ENCODE assay signal across 37 cellular contexts in the genomic region with DNA sequence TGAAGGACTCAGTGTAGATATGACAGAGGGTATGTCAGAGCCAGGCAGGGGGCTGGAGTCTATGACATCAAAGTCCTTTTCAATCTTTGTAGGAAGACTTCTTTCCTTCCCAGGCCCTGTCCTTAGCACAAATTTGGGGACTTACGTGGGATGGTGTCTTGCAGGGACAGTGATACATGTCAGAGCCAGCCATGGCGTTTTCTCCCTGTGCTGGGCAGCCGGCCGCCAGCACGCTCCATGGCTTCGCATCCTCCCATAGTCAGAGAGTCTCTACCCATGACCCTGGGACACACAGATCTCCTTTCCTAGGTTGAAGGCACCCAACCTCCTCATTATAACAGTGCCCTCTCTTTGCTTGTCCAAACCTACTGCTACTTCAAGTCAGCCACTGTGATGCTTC.
"Had no signal": no experiment of that assay in that cellular context is flagged by ENCODE, and none has a peak within 500 bp of the region (broad histone marks: within the 10 kb centered on the region; RNA-seq: fewer than 3 reads in every experiment).

No MANE protein-coding gene starts in this region.

- H3K27ac ChIP-seq: adrenal gland, body of pancreas, brain microvascular endothelial cell, breast epithelium had no signal

- H3K36me3 ChIP-seq: adrenal gland, brain microvascular endothelial cell, breast epithelium had no signal

- H3K9me3 Mint-ChIP-seq: activated B cell treated with CpG ODN at 0.5 μM for 24 hours; activated CD4-positive, alpha-beta memory T cell treated with anti-CD3 and anti-CD28 coated beads for 36 hours; activated CD4-positive, alpha-beta T cell treated with anti-CD3 and anti-CD28 coated beads, Interleukin-2, amount 10 ng/mL, durations not matched to agents 24 days and 14 days; activated CD8-positive, alpha-beta T cell treated with anti-CD3 and anti-CD28 coated beads for 36 hours; activated naive CD4-positive, alpha-beta T cell treated with anti-CD3 and anti-CD28 coated beads for 36 hours; activated naive CD8-positive, alpha-beta T cell treated with anti-CD3 and anti-CD28 coated beads for 36 hours; activated T-cell treated with anti-CD3 and anti-CD28 coated beads, Interleukin-2, amount 50 U/mL, for 4 hours; activated T-helper 1 cell treated with anti-CD3 and anti-CD28 coated beads, Interleukin-12 subunit alpha, Interleukin-12 subunit beta, Interleukin-2, Interleukin-4 antibody, amounts not matched to agents 30 ng/mL and 10 ng/mL and 1 ng/mL, durations not matched to agents 14 hours and 24 hours and 36 hours; central memory CD8-positive, alpha-beta T cell; T-helper 1 cell treated with Interleukin-12 subunit alpha and Interleukin-12 subunit beta and Interleukin-4 antibody, amounts not matched to agents 30 μg/mL and 1 μg/mL, for 36 hours; T-helper 2 cell treated with Interferon-gamma antibody and Interleukin-4, amounts not matched to agents 5 μg/mL and 100 μg/mL, for 36 hours had no signal

- H3K36me3 Mint-ChIP-seq: activated CD4-positive, alpha-beta memory T cell treated with anti-CD3 and anti-CD28 coated beads for 36 hours; activated naive CD4-positive, alpha-beta T cell treated with anti-CD3 and anti-CD28 coated beads, Interleukin-2, amount 50 U/mL, for 72 hours; activated naive CD8-positive, alpha-beta T cell treated with anti-CD3 and anti-CD28 coated beads for 36 hours had no signal

- H3K4me1 ChIP-seq: adrenal gland, body of pancreas, breast epithelium had no signal

- H3K4me3 Mint-ChIP-seq: activated B cell treated with CpG ODN at 0.5 μM for 24 hours; activated CD4-positive, alpha-beta memory T cell treated with anti-CD3 and anti-CD28 coated beads for 36 hours; activated CD4-positive, alpha-beta T cell treated with anti-CD3 and anti-CD28 coated beads, Interleukin-2, amount 10 ng/mL, durations not matched to agents 24 days and 14 days; activated CD8-positive, alpha-beta T cell treated with anti-CD3 and anti-CD28 coated beads for 36 hours; activated naive CD4-positive, alpha-beta T cell treated with anti-CD3 and anti-CD28 coated beads for 36 hours; activated naive CD8-positive, alpha-beta T cell treated with anti-CD3 and anti-CD28 coated beads for 36 hours; activated T-cell treated with anti-CD3 and anti-CD28 coated beads, Interleukin-2, amount 50 U/mL, for 4 hours; activated T-cell treated with anti-CD3 and anti-CD28 coated beads, Interleukin-2, amount 50 U/mL, for 72 hours; activated T-helper 1 cell treated with anti-CD3 and anti-CD28 coated beads, Interleukin-12 subunit alpha, Interleukin-12 subunit beta, Interleukin-2, Interleukin-4 antibody, amounts not matched to agents 30 ng/mL and 10 ng/mL and 1 ng/mL, durations not matched to agents 14 hours and 24 hours and 36 hours; activated T-helper 17 cell treated with anti-CD3 and anti-CD28 coated beads, Interleukin-2, amount 50 U/mL, for 72 hours; central memory CD8-positive, alpha-beta T cell; T-helper 1 cell treated with Interleukin-12 subunit alpha and Interleukin-12 subunit beta and Interleukin-4 antibody, amounts not matched to agents 30 μg/mL and 1 μg/mL, for 36 hours; T-helper 2 cell treated with Interferon-gamma antibody and Interleukin-4, amounts not matched to agents 5 μg/mL and 100 μg/mL, for 36 hours had no signal

- H3K27ac Mint-ChIP-seq: activated B cell treated with CpG ODN at 0.5 μM for 24 hours; activated CD4-positive, alpha-beta memory T cell treated with anti-CD3 and anti-CD28 coated beads for 36 hours; activated CD4-positive, alpha-beta T cell treated with anti-CD3 and anti-CD28 coated beads, Interleukin-2, amount 10 ng/mL, durations not matched to agents 24 days and 14 days; activated CD8-positive, alpha-beta T cell treated with anti-CD3 and anti-CD28 coated beads for 36 hours; activated naive CD4-positive, alpha-beta T cell treated with anti-CD3 and anti-CD28 coated beads for 36 hours; activated naive CD4-positive, alpha-beta T cell treated with anti-CD3 and anti-CD28 coated beads, Interleukin-2, amount 50 U/mL, for 72 hours; activated naive CD8-positive, alpha-beta T cell treated with anti-CD3 and anti-CD28 coated beads for 36 hours; activated T-cell treated with anti-CD3 and anti-CD28 coated beads, Interleukin-2, amount 50 U/mL, for 72 hours; activated T-helper 1 cell treated with anti-CD3 and anti-CD28 coated beads, Interleukin-12 subunit alpha, Interleukin-12 subunit beta, Interleukin-2, Interleukin-4 antibody, amounts not matched to agents 30 ng/mL and 10 ng/mL and 1 ng/mL, durations not matched to agents 14 hours and 24 hours and 36 hours; activated T-helper 17 cell treated with anti-CD3 and anti-CD28 coated beads, Interleukin-2, amount 50 U/mL, for 72 hours; T-helper 1 cell treated with Interleukin-12 subunit alpha and Interleukin-12 subunit beta and Interleukin-4 antibody, amounts not matched to agents 30 μg/mL and 1 μg/mL, for 36 hours; T-helper 2 cell treated with Interferon-gamma antibody and Interleukin-4, amounts not matched to agents 5 μg/mL and 100 μg/mL, for 36 hours had no signal

- FAIRE-seq: astrocyte, TTC549 had no signal

- H3K9me3 ChIP-seq: adrenal gland, body of pancreas, breast epithelium had no signal

- H3K27me3 ChIP-seq: body of pancreas, brain microvascular endothelial cell had no signal

- DNase-seq: activated B cell treated with CpG ODN at 0.5 μM for 24 hours; activated CD4-positive, alpha-beta memory T cell treated with anti-CD3 and anti-CD28 coated beads for 36 hours; activated CD4-positive, alpha-beta T cell treated with anti-CD3 and anti-CD28 coated beads for 4 hours; activated CD4-positive, alpha-beta T cell treated with anti-CD3 and anti-CD28 coated beads, Interleukin-2, amount 10 ng/mL, durations not matched to agents 24 days and 14 days; activated CD4-positive, alpha-beta T cell treated with anti-CD3 and anti-CD28 coated beads, Interleukin-2, amount 50 U/mL, for 1 hour; activated CD4-positive, alpha-beta T cell treated with anti-CD3 and anti-CD28 coated beads, Interleukin-2, amount 50 U/mL, for 4 hours; activated CD4-positive, CD25-positive, alpha-beta regulatory T cell treated with anti-CD3 and anti-CD28 coated beads, Interleukin-2, amount 50 U/mL, for 72 hours; activated CD8-positive, alpha-beta memory T cell treated with anti-CD3 and anti-CD28 coated beads, Interleukin-2, amount 50 U/mL, for 4 hours; activated CD8-positive, alpha-beta T cell treated with anti-CD3 and anti-CD28 coated beads for 36 hours; activated effector memory CD4-positive, alpha-beta T cell treated with anti-CD3 and anti-CD28 coated beads, Interleukin-2, amount 50 U/mL, for 16 hours; activated gamma-delta T cell treated with Interleukin-2 at 50 U/mL for 16 hours; activated naive CD4-positive, alpha-beta T cell; activated naive CD4-positive, alpha-beta T cell treated with anti-CD3 and anti-CD28 coated beads for 36 hours; activated naive CD4-positive, alpha-beta T cell treated with anti-CD3 and anti-CD28 coated beads, Interleukin-2, amount 50 U/mL, for 16 hours; activated naive CD8-positive, alpha-beta T cell treated with anti-CD3 and anti-CD28 coated beads for 36 hours; activated T-cell treated with anti-CD3 and anti-CD28 coated beads for 4 hours; activated T-cell treated with anti-CD3 and anti-CD28 coated beads, Interleukin-2, amount 50 U/mL, for 1 hour; activated T-cell treated with anti-CD3 and anti-CD28 coated beads, Interleukin-2, amount 50 U/mL, for 4 hours; activated T-cell treated with anti-CD3 and anti-CD28 coated beads, Interleukin-2, amount 50 U/mL, for 72 hours; adrenal gland; amniotic stem cell; body of pancreas; brain microvascular endothelial cell; caudate nucleus; cerebellar nuclear complex; T-helper 1 cell; T-helper 2 cell; T-helper 9 cell had no signal

- H3K4me3 ChIP-seq: adrenal gland, body of pancreas, breast epithelium had no signal

- ATAC-seq: activated CD8-positive, alpha-beta T cell treated with anti-CD3 and anti-CD28 coated beads for 36 hours; activated naive CD4-positive, alpha-beta T cell treated with anti-CD3 and anti-CD28 coated beads, Interleukin-2, amount 50 U/mL, for 72 hours; activated T-cell treated with anti-CD3 and anti-CD28 coated beads, Interleukin-2, amount 50 U/mL, for 4 hours; activated T-cell treated with anti-CD3 and anti-CD28 coated beads, Interleukin-2, amount 50 U/mL, for 72 hours; activated T-helper 17 cell treated with anti-CD3 and anti-CD28 coated beads, Interleukin-2, amount 50 U/mL, for 72 hours; body of pancreas had no signal

- H3K27me3 Mint-ChIP-seq: activated B cell treated with CpG ODN at 0.5 μM for 24 hours; activated CD4-positive, alpha-beta memory T cell treated with anti-CD3 and anti-CD28 coated beads for 36 hours; activated CD4-positive, alpha-beta T cell treated with anti-CD3 and anti-CD28 coated beads, Interleukin-2, amount 10 ng/mL, durations not matched to agents 24 days and 14 days; activated CD8-positive, alpha-beta T cell treated with anti-CD3 and anti-CD28 coated beads for 36 hours; activated naive CD8-positive, alpha-beta T cell treated with anti-CD3 and anti-CD28 coated beads for 36 hours; central memory CD8-positive, alpha-beta T cell had no signal

- H3K4me1 Mint-ChIP-seq: activated B cell treated with CpG ODN at 0.5 μM for 24 hours; activated CD4-positive, alpha-beta T cell treated with anti-CD3 and anti-CD28 coated beads, Interleukin-2, amount 10 ng/mL, durations not matched to agents 24 days and 14 days; activated naive CD8-positive, alpha-beta T cell treated with anti-CD3 and anti-CD28 coated beads for 36 hours; activated T-helper 17 cell treated with anti-CD3 and anti-CD28 coated beads, Interleukin-2, amount 50 U/mL, for 72 hours; central memory CD8-positive, alpha-beta T cell had no signal
